7 cellular contexts compared by ENCODE assay signal in genomic region chr6:32153252-32153834, GRCh38. TPM values are rescaled to one million over a fixed set of nuclear protein-coding genes. Genes with fewer than 3 reads are reported as not detected.
A peak's percentile ranks its signal among the peaks of the same experiment; 100 is the strongest.
DNase-seq lines count a peak whose midpoint lies in the region; ATAC-seq and TF ChIP-seq lines count a peak whose summit lies in the region.

No MANE protein-coding gene starts in this region.

- TF ChIP-seq CTCF in choroid plexus epithelial cell (conservative IDR thresholded peaks at IDR 0.05; ENCODE audit: low read depth, low read length) (peak; percentile 53), liver (IDR thresholded peaks at IDR 0.05; ENCODE audit: low read depth, low read length, missing input control) (no peak), tibial nerve (IDR thresholded peaks at IDR 0.05) (peak in 3 of 5 experiments; percentile 20 to 44 (median 22))

- H3K27me3 ChIP-seq in liver (ENCODE audit: control insufficient read depth in 4 of 4, insufficient read depth in 4 of 4, low read length in 3 of 4), result peaks cover 0 to 5% (median 0%) of the 10 kb centered on the region in 4 donors
- H3K27me3 ChIP-seq in tibial nerve, result no peaks in the 10 kb centered on the region

- peak; percentile 6 for ATAC-seq in GM18907 (IDR thresholded peaks at IDR 0.05; ENCODE audit: unreplicated experiment)
- ATAC-seq in GM21360 (IDR thresholded peaks at IDR 0.05; ENCODE audit: unreplicated experiment), result no peak

- TF ChIP-seq RAD21 in liver (IDR thresholded peaks at IDR 0.05), result no peak

- no peak for TF ChIP-seq EP300 in tibial nerve (IDR thresholded peaks at IDR 0.05)

- H3K27ac ChIP-seq in liver (ENCODE audit: low read depth in 1 of 2, low read length in 2 of 2) (peak overlapping the region; percentile 87 to 88), tibial nerve (peak overlapping the region; percentile 87 to 97 (median 92))

- peak overlapping the region in 1 of 2 donors; percentile 81 for H3K9ac ChIP-seq in liver (ENCODE audit: low read depth in 1 of 2, low read length in 2 of 2)

- H3K36me3 ChIP-seq in liver (ENCODE audit: control insufficient read depth in 4 of 4, insufficient read depth in 3 of 4, low read depth in 1 of 4, low read length in 3 of 4) (peaks cover 3 to 10% (median 8%) of the 10 kb centered on the region in 4 donors), tibial nerve (peaks cover 0 to 37% (median 0%) of the 10 kb centered on the region in 3 donors)

- peaks cover 0 to 2% (median 0%) of the 10 kb centered on the region in 4 donors for H3K9me3 ChIP-seq in liver (ENCODE audit: control insufficient read depth in 4 of 4, low read length in 3 of 4)
- no peaks in the 10 kb centered on the region for H3K9me3 ChIP-seq in tibial nerve

- 36% methylated on average over 26 of the region's 26 CpGs for WGBS in liver
- 3 to 8% methylated on average over 24 to 26 of the region's 26 CpGs for WGBS in tibial nerve, 2 donors

- DNase-seq in NCI-H82 treated with DMSO at 0.1 percent for 48 hours (lab: John Stamatoyannopoulos, UW; ENCODE audit: unreplicated experiment) (peak; percentile 50), choroid plexus epithelial cell (ENCODE audit: low read depth) (peak; percentile 48), tibial nerve (ENCODE audit: low spot score in 2 of 2) (no peak)
- no peak for DNase-seq in activated CD4-positive, alpha-beta T cell treated with anti-CD3 and anti-CD28 coated beads, Interleukin-2, amount 50 U/mL, for 4 hours

- H3K4me3 ChIP-seq in choroid plexus epithelial cell (ENCODE audit: low read depth, low read length), result peak overlapping the region; percentile 96
- peak overlapping the region; percentile 66 to 97 (median 82) for H3K4me3 ChIP-seq in liver (ENCODE audit: low read depth in 1 of 3, low read length in 3 of 3)
- H3K4me3 ChIP-seq in tibial nerve, result peak overlapping the region; percentile 50 to 80 (median 73)

- H3K4me1 ChIP-seq in liver (ENCODE audit: control insufficient read depth in 4 of 4, insufficient read depth in 4 of 4, low read length in 3 of 4), result peaks cover 6 to 26% (median 13%) of the 10 kb centered on the region in 4 donors
- H3K4me1 ChIP-seq in tibial nerve, result peaks cover 4 to 65% (median 28%) of the 10 kb centered on the region in 4 donors

- no peak for TF ChIP-seq POLR2A in tibial nerve (IDR thresholded peaks at IDR 0.05)

TF ChIP-seq in liver, 16 proteins besides CTCF, POLR2A, EP300 and RAD21:
- TF ChIP-seq RXRA (IDR thresholded peaks at IDR 0.05) (no peak), MAX (IDR thresholded peaks at IDR 0.05) (no peak), REST (IDR thresholded peaks at IDR 0.05) (no peak), FOXA2 (IDR thresholded peaks at IDR 0.05) (no peak), JUND (IDR thresholded peaks at IDR 0.05) (no peak), GABPA (IDR thresholded peaks at IDR 0.05 in 1 of 2, conservative IDR thresholded peaks at IDR 0.05 in 1 of 2) (no peak), SP1 (IDR thresholded peaks at IDR 0.05) (no peak)

RNA-seq across cellular contexts. Expression of gene PPT2, which starts 0.6 kb away (rescaled TPM):
- total RNA-seq in liver (10 to 100 TPM; 22.3 to 47.4 TPM), tibial nerve (10 to 100 TPM; 33.0 to 75.2 (median 40.1) TPM)
- 1 to 10 TPM; 7.6 to 7.8 TPM for polyA plus RNA-seq in liver

RNA-seq across cellular contexts. Expression of gene PRRT1, which starts 1.6 kb away (rescaled TPM):
- total RNA-seq in liver, result under 1 TPM in 1 of 2 donors, not detected in 1; 0.08 TPM
- under 1 TPM; 0.19 to 0.24 TPM for polyA plus RNA-seq in liver
- total RNA-seq in tibial nerve, result 1 to 10 TPM in 2 of 4 donors, under 1 TPM in 2; 0.21 to 2.7 (median 1.7) TPM

RNA-seq across cellular contexts. Expression of gene EGFL8, which starts 11.1 kb away (rescaled TPM):
- total RNA-seq in liver, result 1 to 10 TPM; 1.8 to 8.2 TPM
- polyA plus RNA-seq in liver, result 1 to 10 TPM; 1.9 TPM
- total RNA-seq in tibial nerve, result 100 to 1,000 TPM; 108 to 388 (median 270) TPM

RNA-seq across cellular contexts. Expression of gene AGPAT1, which starts 22.5 kb away (rescaled TPM):
- 10 to 100 TPM; 10.4 to 14.7 TPM for total RNA-seq in liver
- polyA plus RNA-seq in liver, result 10 to 100 TPM; 20.3 to 45.1 TPM
- 10 to 100 TPM; 45.3 to 52.2 (median 48.1) TPM for total RNA-seq in tibial nerve

RNA-seq across cellular contexts. Expression of gene FKBPL, which starts 23.3 kb away (rescaled TPM):
- total RNA-seq in liver (1 to 10 TPM; 2.3 to 5.7 TPM), tibial nerve (1 to 10 TPM; 1.3 to 5.4 (median 3.0) TPM)
- 1 to 10 TPM; 2.8 to 3.3 TPM for polyA plus RNA-seq in liver

Comparison
In these comparisons a context has a peak if more than half of its experiments do, and no peak if none do; other contexts are left out.
1. DNase-seq: peak in NCI-H82 treated with DMSO at 0.1 percent for 48 hours (single experiment) and choroid plexus epithelial cell (single experiment); none in tibial nerve (0 of 2) and activated CD4-positive, alpha-beta T cell treated with anti-CD3 and anti-CD28 coated beads, Interleukin-2, amount 50 U/mL, for 4 hours (0 of 2).
2. RNA of gene EGFL8, which starts 11.1 kb away (total RNA-seq): 108 to 388 TPM in tibial nerve; 1.8 to 8.2 TPM in liver; every median in the first group is over 10 times any median in the second.
3. Peak in every context shown above with its lines, with median percentiles within 50 percentile points of each other: H3K4me3 ChIP-seq.